ENCODE assay signal across 8 cellular contexts in the genomic region with DNA sequence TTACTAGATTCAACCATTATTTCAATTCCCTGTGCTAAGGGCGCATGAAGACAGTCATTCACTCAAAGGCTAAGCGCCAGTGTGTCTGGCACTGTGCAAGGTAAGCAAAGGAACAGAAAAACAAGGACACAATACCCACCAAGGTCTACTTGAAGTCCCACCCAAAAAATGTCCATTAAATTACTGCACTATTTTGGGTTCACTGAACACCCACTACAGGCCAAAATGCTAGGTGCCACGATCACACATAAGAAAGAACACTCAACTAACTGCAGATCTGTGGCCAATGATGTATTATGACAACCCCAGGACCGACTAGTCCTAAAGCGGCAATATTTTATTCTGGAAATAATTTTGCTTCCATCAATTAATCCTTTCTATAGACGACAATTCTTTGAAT. TPM values are rescaled to one million over a fixed set of nuclear protein-coding genes. Genes with fewer than 3 reads are reported as not detected.
DNase-seq lines count a peak whose midpoint lies in the region; ATAC-seq and TF ChIP-seq lines count a peak whose summit lies in the region.

No MANE protein-coding gene starts in this region.

- peaks cover 4% of the 10 kb centered on the region; the same call in 1 of the 2 replicates for H4K20me1 ChIP-seq in HCT116 (ENCODE audit: insufficient read depth)

- H3K4me2 ChIP-seq in HCT116 (ENCODE audit: low read length) = peak overlapping the region; percentile 80

- no peak overlapping the region for H3K27ac ChIP-seq in ACC112 (ENCODE audit: low read depth, low read length)
- no peak overlapping the region for H3K27ac ChIP-seq in HCT116 (ENCODE audit: low read depth, low read length)
- no peak overlapping the region for H3K27ac ChIP-seq in lower lobe of right lung

- BruUV-seq in HCT116 (replicated peaks; lab: Mats Ljungman, UMichigan) = no TSS peak

- no peak for TF ChIP-seq RAD21 in HCT116 (IDR thresholded peaks at IDR 0.05; ENCODE audit: low read depth)

- CTCF ChIA-PET in HCT116 (lab: Charles Lee) = no interaction called here

- no peak for TF ChIP-seq POLR2A in HCT116 (IDR thresholded peaks at IDR 0.05; ENCODE audit: borderline replicate concordance, extremely low read depth, insufficient read depth, insufficient read length)

- RAD21 ChIA-PET in HCT116 (lab: Charles Lee; ENCODE audit: low non-redundant PET in 1 of 2, low total read pairs in 2 of 2, uncharacterized antibody in 2 of 2, unreplicated experiment in 2 of 2) = no interaction called here

- intact Hi-C loops in HCT116 (cut with micrococcal nuclease) = loop anchor here (2.0 to 10.0 kb wide), 2 partner anchors 187 to 271 kb away; no protein-coding TSS in a partner anchor
- intact Hi-C loops in lower lobe of right lung (cut with DNase I) = no loop called here
- intact Hi-C loops in left ventricle myocardium superior (cut with micrococcal nuclease) = no loop called here

- DNase-seq in HCT116 (ENCODE audit: low read depth, low spot score) (no peak), adipocyte (ENCODE audit: low read depth) (peak; percentile 19), lower lobe of right lung (no peak), left ventricle myocardium superior (no peak)
- no peak for DNase-seq in stimulated activated CD8-positive, alpha-beta memory T cell treated with anti-CD3 and anti-CD28 coated beads, Interleukin-4, amount 100 ng/mL, for 48 hours

- H3K9me3 ChIP-seq in HCT116 (ENCODE audit: control insufficient read depth in 1 of 2, insufficient read depth in 1 of 2, low read depth in 1 of 2, low read length in 2 of 2) = no peaks in the 10 kb centered on the region
- H3K9me3 ChIP-seq in adipocyte (ENCODE audit: control insufficient read depth, low read length) = no peaks in the 10 kb centered on the region
- H3K9me3 ChIP-seq in lower lobe of right lung = no peaks in the 10 kb centered on the region

- H3K9ac ChIP-seq in HCT116 (ENCODE audit: low read length) (peak overlapping the region; percentile 81), adipocyte (ENCODE audit: low read length) (peak overlapping the region; percentile 95)

- ATAC-seq in HCT116 (no peak), lower lobe of right lung (no peak), GM19397 (IDR thresholded peaks at IDR 0.05; ENCODE audit: unreplicated experiment) (no peak), left ventricle myocardium superior (no peak)
- ATAC-seq in activated CD4-positive, CD25-positive, alpha-beta regulatory T cell treated with anti-CD3 and anti-CD28 coated beads, Interleukin-2, amount 50 U/mL, for 24 hours = no peak

- peak overlapping the region; percentile 88 for H3K4me3 ChIP-seq in ACC112 (ENCODE audit: low read depth, low read length)
- peak overlapping the region; percentile 73 to 90 for H3K4me3 ChIP-seq in HCT116 (replicated peaks in 1 of 2; ENCODE audit: low read depth in 1 of 2, low read length in 2 of 2)
- H3K4me3 ChIP-seq in adipocyte (ENCODE audit: low read length) = peak overlapping the region; percentile 96
- peak overlapping the region; percentile 82 for H3K4me3 ChIP-seq in lower lobe of right lung

- TF ChIP-seq CTCF in HCT116 (IDR thresholded peaks at IDR 0.05 in 2 of 3, conservative IDR thresholded peaks at IDR 0.05 in 1 of 3; ENCODE audit: borderline replicate concordance in 1 of 3, insufficient read depth in 1 of 3, low read depth in 2 of 3, low read length in 2 of 3) = no peak
- no peak for TF ChIP-seq CTCF in lower lobe of right lung (IDR thresholded peaks at IDR 0.05)

- no peaks in the 10 kb centered on the region for H3K4me1 ChIP-seq in ACC112 (ENCODE audit: control insufficient read depth, insufficient read depth, low read length, unreplicated experiment)
- peaks cover 7 to 40% of the 10 kb centered on the region in 2 experiments; a peak in 3 of 4 replicates for H3K4me1 ChIP-seq in HCT116 (ENCODE audit: control insufficient read depth in 1 of 2, insufficient read depth in 2 of 2, low read length in 2 of 2)
- H3K4me1 ChIP-seq in adipocyte (ENCODE audit: control insufficient read depth, insufficient read depth, low read length) = peaks cover 42% of the 10 kb centered on the region
- H3K4me1 ChIP-seq in lower lobe of right lung = peaks cover 54% of the 10 kb centered on the region

- H3K79me2 ChIP-seq in ACC112 (ENCODE audit: control insufficient read depth, insufficient read depth, low read length, unreplicated experiment) (peaks cover 60% of the 10 kb centered on the region), HCT116 (ENCODE audit: insufficient read depth, low read length) (peaks cover 67% of the 10 kb centered on the region)

- no peaks in the 10 kb centered on the region for H3K9me2 ChIP-seq in HCT116 (ENCODE audit: insufficient read depth)

- no peaks in the 10 kb centered on the region for H3K36me3 ChIP-seq in ACC112 (ENCODE audit: insufficient read depth, low read length)
- H3K36me3 ChIP-seq in HCT116 (ENCODE audit: control insufficient read depth in 1 of 2, insufficient read depth in 2 of 2, low read length in 2 of 2) = no peaks in the 10 kb centered on the region
- no peaks in the 10 kb centered on the region for H3K36me3 ChIP-seq in adipocyte (ENCODE audit: control insufficient read depth, insufficient read depth, low read length, severe bottlenecking)
- no peaks in the 10 kb centered on the region for H3K36me3 ChIP-seq in lower lobe of right lung

- H2AFZ ChIP-seq in ACC112 (ENCODE audit: low read length, unreplicated experiment) = no peak overlapping the region
- H2AFZ ChIP-seq in HCT116 (ENCODE audit: low read depth, low read length, poor library complexity, severe bottlenecking) = no peak overlapping the region

- H3K27me3 ChIP-seq in ACC112 (ENCODE audit: insufficient read depth, low read length) (no peaks in the 10 kb centered on the region), HCT116 (ENCODE audit: insufficient read depth, low read length) (no peaks in the 10 kb centered on the region), adipocyte (replicated peaks; ENCODE audit: control insufficient read depth, insufficient read depth, low read length) (no peaks in the 10 kb centered on the region), lower lobe of right lung (ENCODE audit: low read depth) (no peaks in the 10 kb centered on the region)

- POLR2A ChIA-PET in HCT116 (lab: Charles Lee) = no interaction called here

TF ChIP-seq in HCT116, 20 proteins besides CTCF, POLR2A, EP300 and RAD21:
- TF ChIP-seq EGR1 (IDR thresholded peaks at IDR 0.05; ENCODE audit: low read depth) = no peak
- TF ChIP-seq YY1 (IDR thresholded peaks at IDR 0.05; ENCODE audit: extremely low read depth, insufficient replicate concordance, low read depth, low read length) = no peak
- no peak for TF ChIP-seq SP1 (IDR thresholded peaks at IDR 0.05; ENCODE audit: low read depth)
- TF ChIP-seq FOSL1 (IDR thresholded peaks at IDR 0.05; ENCODE audit: low read depth) = no peak
- TF ChIP-seq ELF1 (IDR thresholded peaks at IDR 0.05; ENCODE audit: borderline replicate concordance, low read depth) = no peak
- TF ChIP-seq EZH2 (IDR thresholded peaks at IDR 0.05) = no peak
- no peak for TF ChIP-seq JUND (IDR thresholded peaks at IDR 0.05)
- TF ChIP-seq CBX3 (IDR thresholded peaks at IDR 0.05; ENCODE audit: low read depth) = no peak

RNA-seq across cellular contexts. Expression of gene TMEM131, which starts 1.8 kb away (rescaled TPM):
- total RNA-seq in HCT116 (2021; ENCODE audit: unreplicated experiment) = 51.5 TPM
- 18.4 and 24.5 TPM in 2 replicates for polyA plus RNA-seq in HCT116 (2012)
- total RNA-seq in lower lobe of right lung = 42.2 TPM
- 29.0 TPM for total RNA-seq in left ventricle myocardium superior
